21 cellular contexts compared by ENCODE assay signal in genomic region chr5:36304095-36304494, GRCh38. TPM values are rescaled to one million over a fixed set of nuclear protein-coding genes. Genes with fewer than 3 reads are reported as not detected.
"Had no signal": no experiment of that assay in that cellular context is flagged by ENCODE, and none has a peak within 500 bp of the region (broad histone marks: within the 10 kb centered on the region; RNA-seq: fewer than 3 reads in every experiment).

No MANE protein-coding gene starts in this region.

- H3K36me3 ChIP-seq: cardiac muscle cell, esophagus squamous epithelium, gastrocnemius medialis, left ventricle myocardium inferior, pancreas, right lobe of liver, tibial nerve had no signal

- H3K4me3 ChIP-seq: cardiac muscle cell, esophagus squamous epithelium, gastrocnemius medialis, left ventricle myocardium inferior, pancreas, right lobe of liver, skin epidermis, tibial nerve had no signal

- H3K36me3 Mint-ChIP-seq: activated naive CD4-positive, alpha-beta T cell treated with anti-CD3 and anti-CD28 coated beads, Interleukin-2, amount 10 ng/mL, durations not matched to agents 7 days and 5 days; mesothelial cell of epicardium; naive thymus-derived CD8-positive, alpha-beta T cell had no signal

- H3K27ac ChIP-seq: cardiac muscle cell, esophagus squamous epithelium, gastrocnemius medialis, left ventricle myocardium inferior, pancreas, skin epidermis had no signal

- H3K27ac Mint-ChIP-seq: activated B cell treated with CpG ODN at 0.5 μM for 24 hours; activated naive CD4-positive, alpha-beta T cell treated with anti-CD3 and anti-CD28 coated beads, Interleukin-2, amount 10 ng/mL, durations not matched to agents 7 days and 5 days; mesothelial cell of epicardium; naive thymus-derived CD8-positive, alpha-beta T cell; stimulated activated naive CD8-positive, alpha-beta T cell treated with anti-CD3 and anti-CD28 coated beads, Interleukin-15, Interleukin-2, amounts not matched to agents 100 ng/mL and 50 ng/mL, for 24 hours had no signal

- H3K27me3 ChIP-seq: cardiac muscle cell, esophagus squamous epithelium, gastrocnemius medialis, pancreas, right lobe of liver, tibial nerve had no signal

- H3K9me3 ChIP-seq: esophagus squamous epithelium, gastrocnemius medialis, left ventricle myocardium inferior, pancreas, right lobe of liver, tibial nerve had no signal

- DNase-seq: activated B cell treated with CpG ODN at 0.5 μM for 24 hours; activated CD4-positive, alpha-beta T cell treated with anti-CD3 and anti-CD28 coated beads for 4 hours; activated CD4-positive, alpha-beta T cell treated with anti-CD3 and anti-CD28 coated beads, Interleukin-2, amount 50 U/mL, for 48 hours; activated effector memory CD4-positive, alpha-beta T cell treated with anti-CD3 and anti-CD28 coated beads, Interleukin-2, amount 50 U/mL, for 16 hours; activated naive CD4-positive, alpha-beta T cell treated with anti-CD3 and anti-CD28 coated beads, Interleukin-2, amount 10 ng/mL, durations not matched to agents 7 days and 5 days; esophagus squamous epithelium; gastrocnemius medialis; hippocampal formation; left ventricle myocardium inferior; naive thymus-derived CD8-positive, alpha-beta T cell; pancreas; right lobe of liver; stimulated activated CD4-positive, alpha-beta T cell treated with anti-CD3 and anti-CD28 coated beads, Interleukin-1b, Interleukin-23, amount 100 ng/mL, for 48 hours; substantia nigra had no signal

- ATAC-seq: gastrocnemius medialis; naive thymus-derived CD8-positive, alpha-beta T cell; pancreas; right lobe of liver had no signal

- H3K4me1 Mint-ChIP-seq: activated naive CD4-positive, alpha-beta T cell treated with anti-CD3 and anti-CD28 coated beads, Interleukin-2, amount 10 ng/mL, durations not matched to agents 7 days and 5 days had no signal

- H3K9me3 Mint-ChIP-seq: activated B cell treated with CpG ODN at 0.5 μM for 24 hours; activated naive CD4-positive, alpha-beta T cell treated with anti-CD3 and anti-CD28 coated beads, Interleukin-2, amount 10 ng/mL, durations not matched to agents 7 days and 5 days; mesothelial cell of epicardium; naive thymus-derived CD8-positive, alpha-beta T cell; stimulated activated naive CD8-positive, alpha-beta T cell treated with anti-CD3 and anti-CD28 coated beads, Interleukin-15, Interleukin-2, amounts not matched to agents 100 ng/mL and 50 ng/mL, for 24 hours had no signal

- H3K4me3 Mint-ChIP-seq: activated B cell treated with CpG ODN at 0.5 μM for 24 hours; activated naive CD4-positive, alpha-beta T cell treated with anti-CD3 and anti-CD28 coated beads, Interleukin-2, amount 10 ng/mL, durations not matched to agents 7 days and 5 days; mesothelial cell of epicardium; naive thymus-derived CD8-positive, alpha-beta T cell; stimulated activated naive CD8-positive, alpha-beta T cell treated with anti-CD3 and anti-CD28 coated beads, Interleukin-15, Interleukin-2, amounts not matched to agents 100 ng/mL and 50 ng/mL, for 24 hours had no signal

RNA-seq across cellular contexts. Expression of gene RANBP3L, which starts 2.4 kb away (rescaled TPM):
- total RNA-seq: naive thymus-derived CD8-positive, alpha-beta T cell; pulmonary artery endothelial cell; T-helper 2 cell treated with Interferon-gamma antibody and Interleukin-4, amounts not matched to agents 100 ng/mL and 5 ng/mL, for 36 hours had no signal
